In the genomic region with DNA sequence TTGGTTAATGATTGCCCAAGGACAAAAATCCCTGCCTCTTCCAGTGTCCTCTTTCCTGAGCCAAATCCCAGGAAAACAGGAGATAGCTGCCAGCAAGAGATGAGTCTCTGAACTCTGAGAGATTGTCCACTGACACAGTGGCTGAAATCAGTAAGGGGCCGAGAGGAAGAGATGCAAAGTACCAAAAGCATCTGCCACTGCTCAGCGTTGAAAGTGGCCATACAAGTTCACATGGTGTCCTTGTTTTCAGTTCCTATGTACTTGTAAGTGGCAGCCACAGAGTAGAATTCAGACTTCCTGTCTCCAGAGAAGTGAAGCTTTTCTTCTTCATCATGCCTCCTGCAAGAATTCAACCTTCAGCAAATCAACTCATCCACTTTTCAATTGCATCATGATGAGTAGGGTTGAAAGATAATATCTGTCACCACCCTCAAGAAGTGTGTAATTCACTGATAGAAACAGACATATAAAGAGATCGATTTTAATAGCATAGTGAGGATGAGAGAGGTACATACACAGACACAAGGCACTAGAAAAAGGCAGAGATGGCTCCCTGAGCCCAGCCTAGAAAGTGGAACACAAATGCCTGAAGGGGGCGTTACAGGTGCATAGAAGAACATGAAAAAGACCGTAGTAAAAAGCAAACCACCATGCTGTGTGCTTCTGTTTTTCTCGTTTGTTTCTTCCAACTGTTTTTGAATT, we compare ENCODE assay signal across 8 cellular contexts.
DNase-seq lines count a peak whose midpoint lies in the region; ATAC-seq and TF ChIP-seq lines count a peak whose summit lies in the region.

No MANE protein-coding gene starts in this region.

- DNase-seq in AG09309 (ENCODE audit: low read depth) (peak; percentile 5), NCI-H2029 treated with DMSO at 0.1 percent for 48 hours (lab: John Stamatoyannopoulos, UW) (peak; percentile 31), epithelial cell of esophagus (ENCODE audit: low read depth) (peak; percentile 56), mesothelial cell of epicardium (ENCODE audit: low spot score in 2 of 2, unreplicated experiment in 2 of 2) (no peak)
- peak; percentile 77 for DNase-seq in activated CD4-positive, alpha-beta T cell treated with anti-CD3 and anti-CD28 coated beads for 48 hours
- DNase-seq in stimulated activated CD4-positive, alpha-beta T cell treated with anti-CD3 and anti-CD28 coated beads, Interleukin-12 subunit alpha, Interleukin-12 subunit beta, amount 100 ng/mL, for 48 hours (ENCODE audit: low read depth in 2 of 3, low spot score in 1 of 3): peak; percentile 49 to 73 (median 62)

- no peaks in the 10 kb centered on the region for H3K4me1 Mint-ChIP-seq in mesothelial cell of epicardium

- H3K36me3 Mint-ChIP-seq in mesothelial cell of epicardium: no peaks in the 10 kb centered on the region

- H3K9me3 Mint-ChIP-seq in mesothelial cell of epicardium: no peaks in the 10 kb centered on the region

- TF ChIP-seq CTCF in AG09309 (IDR thresholded peaks at IDR 0.05; ENCODE audit: control insufficient read depth, insufficient read depth, low read depth, low read length, missing control alignments) (peak; percentile 49), epithelial cell of esophagus (IDR thresholded peaks at IDR 0.05; ENCODE audit: insufficient read depth, low read depth, low read length, missing control alignments) (peak; percentile 35), mesothelial cell of epicardium (IDR thresholded peaks at IDR 0.05; ENCODE audit: unreplicated experiment) (no peak)

- no peak overlapping the region for H3K4me3 Mint-ChIP-seq in mesothelial cell of epicardium

- H3K27ac Mint-ChIP-seq in mesothelial cell of epicardium: no peak overlapping the region

- no peak overlapping the region for H3K4me3 ChIP-seq in AG09309 (ENCODE audit: control insufficient read depth, low read depth, low read length)
- H3K4me3 ChIP-seq in epithelial cell of esophagus (ENCODE audit: low read length): no peak overlapping the region

- ATAC-seq in GM18508 (IDR thresholded peaks at IDR 0.05; ENCODE audit: insufficient read depth, unreplicated experiment): peak; percentile 57
- ATAC-seq in HG02884 (IDR thresholded peaks at IDR 0.05; ENCODE audit: unreplicated experiment): peak; percentile 67

- H3K27me3 Mint-ChIP-seq in mesothelial cell of epicardium (ENCODE audit: low read depth): peaks cover 34% of the 10 kb centered on the region

Comparison
In these comparisons a context has a peak if more than half of its experiments do, and no peak if none do; other contexts are left out.
1. DNase-seq: peak in AG09309 (single experiment), NCI-H2029 treated with DMSO at 0.1 percent for 48 hours (single experiment), activated CD4-positive, alpha-beta T cell treated with anti-CD3 and anti-CD28 coated beads for 48 hours (single experiment), epithelial cell of esophagus (single experiment) and stimulated activated CD4-positive, alpha-beta T cell treated with anti-CD3 and anti-CD28 coated beads, Interleukin-12 subunit alpha, Interleukin-12 subunit beta, amount 100 ng/mL, for 48 hours (3 of 3); none in mesothelial cell of epicardium (0 of 2).